ENCODE assay signal across 19 cellular contexts in genomic region chr12:49942921-49943662, GRCh38. TPM values are rescaled to one million over a fixed set of nuclear protein-coding genes. Genes with fewer than 3 reads are reported as not detected.
DNase-seq lines count a peak whose midpoint lies in the region; ATAC-seq, FAIRE-seq and TF ChIP-seq lines count a peak whose summit lies in the region.
"Had no signal": no experiment of that assay in that cellular context is flagged by ENCODE, and none has a peak within 500 bp of the region (broad histone marks: within the 10 kb centered on the region; RNA-seq: fewer than 3 reads in every experiment).

No MANE protein-coding gene starts in this region.

- H3K4me2 ChIP-seq in PC-3 (ENCODE audit: low read length) (peak overlapping the region; percentile 6; the same call in 1 of the 2 replicates), H1 (ENCODE audit: insufficient read depth in 1 of 2, low read depth in 2 of 2, low read length in 2 of 2) (no peak overlapping the region), osteoblast (ENCODE audit: insufficient read depth, low read length) (no peak overlapping the region), GM23248 (ENCODE audit: unreplicated experiment) (no peak overlapping the region)
- H3K4me2 ChIP-seq: GM23338 had no signal

- in situ Hi-C loops in GM23248 (cut with MboI) = no loop called here

- intact Hi-C loops in CD4-positive, alpha-beta memory T cell (cut with micrococcal nuclease) = no loop called here
- intact Hi-C loops in PC-3 (cut with micrococcal nuclease) = no loop called here

- no TSS peak for BruUV-seq in PC-3 (replicated peaks; lab: Mats Ljungman, UMichigan)

- TF ChIP-seq CTCF in PC-3 (conservative IDR thresholded peaks at IDR 0.05; ENCODE audit: low read depth, low read length) (no peak), H1 (IDR thresholded peaks at IDR 0.05; ENCODE audit: control extremely low read depth in 1 of 3, insufficient read depth in 1 of 3, low read depth in 1 of 3, low read length in 3 of 3) (no peak), osteoblast (IDR thresholded peaks at IDR 0.05; ENCODE audit: extremely low read depth, low read depth, low read length) (no peak)

- H4K91ac ChIP-seq in H1 (replicated peaks; ENCODE audit: insufficient read length, low read length) = no peak overlapping the region

- TF ChIP-seq RAD21 in H1 (IDR thresholded peaks at IDR 0.05 in 1 of 2, conservative IDR thresholded peaks at IDR 0.05 in 1 of 2; ENCODE audit: low read depth in 2 of 2, low read length in 2 of 2) = no peak

- peak in 2 of 5 donors; percentile 12 to 50 for DNase-seq in CD4-positive, alpha-beta memory T cell
- DNase-seq in PC-3 (peak; percentile 48), H1 (ENCODE audit: low read depth in 1 of 2, low spot score in 2 of 2) (no peak), osteoblast (ENCODE audit: insufficient read length, low spot score, missing footprints) (peak; percentile 30), ecto neural progenitor cell (ENCODE audit: low spot score) (no peak), ureter (ENCODE audit: low spot score) (no peak), GM23248 (no peak)
- DNase-seq in natural killer cell treated with Interleukin-12 subunit alpha and Interleukin-12 subunit beta and Interleukin-15 and Interleukin-18, amount 100 ng/mL, for 72 hours (ENCODE audit: low spot score) = no peak
- DNase-seq: NCI-H1092 treated with DMSO at 0.1 percent for 48 hours; nephron progenitor cell; stimulated activated CD4-positive, alpha-beta T cell treated with anti-CD3 and anti-CD28 coated beads, Interleukin-4, amount 100 ng/mL, for 1 hour; trophoblast cell had no signal

- H3K27me3 ChIP-seq in CD4-positive, alpha-beta memory T cell (ENCODE audit: insufficient read depth, low read length) = no peaks in the 10 kb centered on the region
- H3K27me3 ChIP-seq in PC-3 (ENCODE audit: low read length) (no peaks in the 10 kb centered on the region), H1 (replicated peaks in 1 of 4; ENCODE audit: control insufficient read depth in 3 of 4, extremely low read depth in 1 of 4, insufficient read depth in 3 of 4, low read length in 3 of 4) (peaks cover 0 to 3% (median 0%) of the 10 kb centered on the region in 4 experiments; a peak in 1 of 7 replicates), osteoblast (ENCODE audit: insufficient read depth, low read length) (no peaks in the 10 kb centered on the region), GM23248 (replicated peaks; ENCODE audit: insufficient read depth) (no peaks in the 10 kb centered on the region)
- H3K27me3 ChIP-seq: right lobe of liver had no signal

- H3K27ac Mint-ChIP-seq in CD4-positive, alpha-beta memory T cell = peak overlapping the region in 6 of 7 donors; percentile 8 to 87 (median 72)
- H3K27ac Mint-ChIP-seq in natural killer cell treated with Interleukin-12 subunit alpha and Interleukin-12 subunit beta and Interleukin-15 and Interleukin-18, amount 100 ng/mL, for 72 hours = no peak overlapping the region
- H3K27ac Mint-ChIP-seq: nephron progenitor cell had no signal

- no peak overlapping the region for H3K27ac ChIP-seq in CD4-positive, alpha-beta memory T cell (ENCODE audit: low read depth, low read length)
- no peak overlapping the region for H3K27ac ChIP-seq in PC-3 (ENCODE audit: low read length)
- H3K27ac ChIP-seq in H1 (ENCODE audit: low read depth, low read length) = no peak overlapping the region
- no peak overlapping the region for H3K27ac ChIP-seq in osteoblast (ENCODE audit: low read depth, low read length)
- H3K27ac ChIP-seq in GM23248 = no peak overlapping the region
- H3K27ac ChIP-seq: right lobe of liver had no signal

- CTCF ChIA-PET in CD4-positive, alpha-beta memory T cell (lab: Charles Lee; ENCODE audit: partially characterized antibody) = interaction anchor here (0.7 to 2.0 kb wide), 3 partner anchors 24 to 112 kb away, joined by 3 to 17 read pairs (median 4); no protein-coding TSS in a partner anchor
- CTCF ChIA-PET in PC-3 (lab: Charles Lee) (no interaction called here), H1 (lab: Charles Lee; ENCODE audit: partially characterized antibody) (interaction anchor here (0.7 to 5.1 kb wide), 22 partner anchors 8 to 245 kb away, joined by 3 to 37 read pairs (median 4); no protein-coding TSS in a partner anchor)

- no peak overlapping the region for H3K23ac ChIP-seq in H1 (ENCODE audit: insufficient read length)

- FAIRE-seq in H1 (lab: Jason Lieb, UNC) = no peak

- no peak overlapping the region for H3K4me3 ChIP-seq in CD4-positive, alpha-beta memory T cell (ENCODE audit: low read length in 2 of 2)
- H3K4me3 ChIP-seq in PC-3 (ENCODE audit: low read length) (no peak overlapping the region), H1 (ENCODE audit: extremely low read depth in 1 of 4, insufficient read depth in 2 of 4, low read depth in 3 of 4, low read length in 4 of 4) (no peak overlapping the region), osteoblast (ENCODE audit: insufficient read depth, low read length) (no peak overlapping the region), GM23248 (no peak overlapping the region)
- H3K4me3 ChIP-seq: GM23338, lung, right lobe of liver had no signal

- 80% methylated on average over 14 of the region's 14 CpGs; no CpG with 5 or more reads in 1 of the 2 experiments for WGBS in H1 (ENCODE audit: extremely low coverage in 1 of 2, insufficient coverage in 1 of 2, insufficient read length in 1 of 2, insufficient replicate concordance in 2 of 2, low coverage in 1 of 2, low lambda C conversion rate in 2 of 2, missing lambda C conversion rate in 1 of 2), 2 experiments
- WGBS in GM23248 (ENCODE audit: low coverage in 1 of 2, low lambda C conversion rate in 2 of 2, missing lambda C conversion rate in 2 of 2), 2 experiments = 92 to 95% methylated on average over 14 of the region's 14 CpGs

- H4K20me1 ChIP-seq in PC-3 (ENCODE audit: low read length) (no peaks in the 10 kb centered on the region), H1 (replicated peaks in 1 of 2; ENCODE audit: control insufficient read depth in 1 of 2, insufficient read depth in 2 of 2, low read length in 2 of 2) (peaks cover 0 to 1% of the 10 kb centered on the region in 2 experiments), osteoblast (ENCODE audit: insufficient read depth, low read length) (no peaks in the 10 kb centered on the region), GM23248 (ENCODE audit: insufficient read depth) (no peaks in the 10 kb centered on the region)

- H3F3A ChIP-seq in PC-3 (ENCODE audit: low read length, unreplicated experiment) (no peaks in the 10 kb centered on the region), GM23248 (ENCODE audit: insufficient read depth) (no peaks in the 10 kb centered on the region)

- no peak overlapping the region; the same call in 1 of the 2 replicates for H4K8ac ChIP-seq in H1 (ENCODE audit: extremely low read depth, insufficient read depth, low read length)

- peaks cover 16 to 54% (median 23%) of the 10 kb centered on the region in 4 donors for H3K4me1 Mint-ChIP-seq in CD4-positive, alpha-beta memory T cell
- peaks cover 14 to 20% of the 10 kb centered on the region in 2 donors for H3K4me1 Mint-ChIP-seq in natural killer cell treated with Interleukin-12 subunit alpha and Interleukin-12 subunit beta and Interleukin-15 and Interleukin-18, amount 100 ng/mL, for 72 hours (ENCODE audit: low read depth in 2 of 2)

- peak overlapping the region; percentile 71; the same call in 1 of the 2 replicates for H2BK12ac ChIP-seq in H1 (ENCODE audit: low read depth, low read length)

- no peak overlapping the region for H2BK5ac ChIP-seq in H1 (ENCODE audit: low read depth, low read length)

- H2AFZ ChIP-seq in PC-3 (ENCODE audit: low read length) (peak overlapping the region; percentile 33; the same call in 1 of the 2 replicates), H1 (ENCODE audit: low read length) (no peak overlapping the region), osteoblast (ENCODE audit: low read length) (no peak overlapping the region), GM23248 (no peak overlapping the region)
- H2AFZ ChIP-seq: GM23338 had no signal

- POLR2A ChIA-PET in CD4-positive, alpha-beta memory T cell (lab: Charles Lee; ENCODE audit: partially characterized antibody) = interaction anchor here (0.7 kb wide), 1 partner anchor 321 kb away, joined by 3 read pairs; no protein-coding TSS in a partner anchor
- POLR2A ChIA-PET in PC-3 (lab: Charles Lee; ENCODE audit: unreplicated experiment) = no interaction called here
- POLR2A ChIA-PET in H1 (lab: Charles Lee; ENCODE audit: partially characterized antibody) = interaction anchor here (0.9 to 1.2 kb wide), 2 partner anchors 12 to 18 kb away, joined by 3 to 4 read pairs; partner anchors contain the start of gene AQP5

- TF ChIP-seq EP300 in H1 (IDR thresholded peaks at IDR 0.05; ENCODE audit: borderline replicate concordance in 1 of 2, low read depth in 2 of 2, low read length in 2 of 2) = no peak

- H3K79me1 ChIP-seq in H1 (ENCODE audit: low read depth, low read length) = no peaks in the 10 kb centered on the region

- H3K56ac ChIP-seq in H1 (replicated peaks; ENCODE audit: insufficient read length, low read depth, low read length) = no peak overlapping the region

- H2BK20ac ChIP-seq in H1 (ENCODE audit: low read length) = no peak overlapping the region

- no peaks in the 10 kb centered on the region for H3K36me3 ChIP-seq in CD4-positive, alpha-beta memory T cell (ENCODE audit: insufficient read depth, low read length)
- H3K36me3 ChIP-seq in PC-3 (ENCODE audit: low read depth, low read length) (no peaks in the 10 kb centered on the region), H1 (ENCODE audit: control insufficient read depth in 2 of 4, insufficient read depth in 4 of 4, low read length in 3 of 4) (no peaks in the 10 kb centered on the region), osteoblast (ENCODE audit: insufficient read depth, low read length) (no peaks in the 10 kb centered on the region), GM23248 (ENCODE audit: low read depth) (no peaks in the 10 kb centered on the region)
- H3K36me3 ChIP-seq: right lobe of liver had no signal

- H3K79me2 ChIP-seq in PC-3 (ENCODE audit: low read length) (no peaks in the 10 kb centered on the region), H1 (ENCODE audit: control insufficient read depth in 1 of 2, insufficient read depth in 2 of 2, low read length in 2 of 2) (no peaks in the 10 kb centered on the region), osteoblast (ENCODE audit: insufficient read depth, low read length) (no peaks in the 10 kb centered on the region), GM23248 (ENCODE audit: insufficient read depth) (no peaks in the 10 kb centered on the region)

- H3K9ac ChIP-seq in PC-3 (ENCODE audit: low read length) (no peak overlapping the region), H1 (replicated peaks in 1 of 4; ENCODE audit: extremely low read depth in 1 of 4, low read depth in 3 of 4, low read length in 3 of 4) (no peak overlapping the region), GM23248 (no peak overlapping the region)

- no peak overlapping the region for H4K5ac ChIP-seq in H1 (ENCODE audit: insufficient read length, low read depth, low read length)

- peak overlapping the region in 5 of 8 donors; percentile 4 to 64 (median 33) for H3K4me3 Mint-ChIP-seq in CD4-positive, alpha-beta memory T cell
- no peak overlapping the region for H3K4me3 Mint-ChIP-seq in natural killer cell treated with Interleukin-12 subunit alpha and Interleukin-12 subunit beta and Interleukin-15 and Interleukin-18, amount 100 ng/mL, for 72 hours
- H3K4me3 Mint-ChIP-seq: GM23338, nephron progenitor cell had no signal

- H2BK120ac ChIP-seq in H1 (replicated peaks; ENCODE audit: low read depth, low read length) = no peak overlapping the region

- H3K36me3 Mint-ChIP-seq in CD4-positive, alpha-beta memory T cell = no peaks in the 10 kb centered on the region
- no peaks in the 10 kb centered on the region for H3K36me3 Mint-ChIP-seq in natural killer cell treated with Interleukin-12 subunit alpha and Interleukin-12 subunit beta and Interleukin-15 and Interleukin-18, amount 100 ng/mL, for 72 hours
- H3K36me3 Mint-ChIP-seq: activated naive CD4-positive, alpha-beta T cell treated with anti-CD3 and anti-CD28 coated beads, Interleukin-2, amount 50 U/mL, for 72 hours had no signal

- H3K9me2 ChIP-seq in PC-3 (replicated peaks; ENCODE audit: low read length) = no peaks in the 10 kb centered on the region
- H3K9me2 ChIP-seq in GM23248 (ENCODE audit: insufficient read depth) = no peaks in the 10 kb centered on the region

- peaks cover 0 to 2% of the 10 kb centered on the region in 2 donors for H3K27me3 Mint-ChIP-seq in CD4-positive, alpha-beta memory T cell
- H3K27me3 Mint-ChIP-seq in natural killer cell treated with Interleukin-12 subunit alpha and Interleukin-12 subunit beta and Interleukin-15 and Interleukin-18, amount 100 ng/mL, for 72 hours = peaks cover 0 to 7% of the 10 kb centered on the region in 2 donors

- H3K14ac ChIP-seq in H1 (ENCODE audit: insufficient read length) = no peak overlapping the region

- ATAC-seq in PC-3 = peak; percentile 84
- no peak for ATAC-seq in natural killer cell treated with Interleukin-12 subunit alpha and Interleukin-12 subunit beta and Interleukin-15 and Interleukin-18, amount 100 ng/mL, for 72 hours
- ATAC-seq: activated naive CD4-positive, alpha-beta T cell treated with anti-CD3 and anti-CD28 coated beads, Interleukin-2, amount 50 U/mL, for 72 hours; GM23338 had no signal

- no peaks in the 10 kb centered on the region for H3K9me3 ChIP-seq in CD4-positive, alpha-beta memory T cell (ENCODE audit: control insufficient read depth in 1 of 2, low read length in 2 of 2)
- H3K9me3 ChIP-seq in PC-3 (ENCODE audit: low read length) (no peaks in the 10 kb centered on the region), H1 (ENCODE audit: insufficient read depth in 2 of 2, low read depth in 1 of 2, low read length in 1 of 2) (no peaks in the 10 kb centered on the region), osteoblast (ENCODE audit: low read depth, low read length) (no peaks in the 10 kb centered on the region), GM23248 (ENCODE audit: low read depth) (no peaks in the 10 kb centered on the region)
- H3K9me3 ChIP-seq: right lobe of liver had no signal

- H3K23me2 ChIP-seq in H1 (ENCODE audit: low read depth, low read length) = no peaks in the 10 kb centered on the region; the same call in 1 of the 2 replicates

- H3K4ac ChIP-seq in H1 (replicated peaks; ENCODE audit: insufficient read length, low read depth, low read length) = no peak overlapping the region

- TF ChIP-seq POLR2A in H1 (IDR thresholded peaks at IDR 0.05; ENCODE audit: control extremely low read depth in 1 of 2, low read depth in 2 of 2, low read length in 2 of 2) = no peak

- H3K4me1 ChIP-seq in CD4-positive, alpha-beta memory T cell (ENCODE audit: insufficient read depth, low read length) = peaks cover 40% of the 10 kb centered on the region
- H3K4me1 ChIP-seq in PC-3 (ENCODE audit: insufficient read depth, low read length) (peaks cover 19% of the 10 kb centered on the region), H1 (replicated peaks in 1 of 4; ENCODE audit: control insufficient read depth in 3 of 4, insufficient read depth in 4 of 4, low read length in 3 of 4) (peaks cover 3 to 17% (median 4%) of the 10 kb centered on the region in 4 experiments; a peak in 6 of 7 replicates), osteoblast (ENCODE audit: insufficient read depth, low read length) (peaks cover 5% of the 10 kb centered on the region), GM23248 (ENCODE audit: insufficient read depth) (no peaks in the 10 kb centered on the region)

- H3K9me3 Mint-ChIP-seq in CD4-positive, alpha-beta memory T cell = no peaks in the 10 kb centered on the region
- no peaks in the 10 kb centered on the region for H3K9me3 Mint-ChIP-seq in natural killer cell treated with Interleukin-12 subunit alpha and Interleukin-12 subunit beta and Interleukin-15 and Interleukin-18, amount 100 ng/mL, for 72 hours
- H3K9me3 Mint-ChIP-seq: activated naive CD4-positive, alpha-beta T cell treated with anti-CD3 and anti-CD28 coated beads, Interleukin-2, amount 50 U/mL, for 72 hours; GM23338; nephron progenitor cell had no signal

- H2BK15ac ChIP-seq in H1 (ENCODE audit: low read length) = no peak overlapping the region

- no peak overlapping the region for H2AK5ac ChIP-seq in H1 (ENCODE audit: low read depth, low read length)

- H3K18ac ChIP-seq in H1 (ENCODE audit: extremely low read depth, low read length) = no peak overlapping the region

RNA-seq across cellular contexts. Expression of gene AQP2, which starts 7.4 kb away (rescaled TPM):
- total RNA-seq in CD4-positive, alpha-beta memory T cell = not detected
- polyA plus RNA-seq in CD4-positive, alpha-beta memory T cell = not detected
- total RNA-seq in PC-3 (2014; rRNA removed) = not detected in 2 replicates
- not detected in 2 replicates for total RNA-seq in H1 (2021; fragmentation: NEBNext Ultra II Directional; extraction: Animal tissue kit (Norgen Biotek cat#: 25700))
- 0.02 TPM in 1 of 2 replicates, not detected in the other for polyA plus RNA-seq in H1 (2011; rRNA removed)
- not detected for polyA plus RNA-seq in H1 (2011; cell fraction: cytosol; rRNA removed)
- 0.06 TPM for polyA plus RNA-seq in H1 (2011; cell fraction: nucleus; rRNA removed)
- polyA plus RNA-seq in H1 (2012, experiment 1 of 2) = not detected in 4 replicates
- not detected for polyA plus RNA-seq in H1 (2012, experiment 2 of 2)
- not detected for polyA plus RNA-seq in H1 (2013, experiment 1 of 2)
- polyA plus RNA-seq in H1 (2013, experiment 2 of 2) = not detected
- 0.05 and 0.06 TPM in 2 replicates for polyA minus RNA-seq in H1 (2011; rRNA and poly(A)+ RNA removed)
- polyA minus RNA-seq in H1 (2011; cell fraction: cytosol; rRNA and poly(A)+ RNA removed) = not detected
- polyA minus RNA-seq in H1 (2011; cell fraction: nucleus; rRNA and poly(A)+ RNA removed) = 0.20 TPM
- total RNA-seq in osteoblast = not detected in 2 replicates
- not detected for total RNA-seq in natural killer cell treated with Interleukin-12 subunit alpha and Interleukin-12 subunit beta and Interleukin-15 and Interleukin-18, amount 100 ng/mL, for 72 hours
- total RNA-seq in ureter = 0.70 TPM
- not detected in 2 replicates for total RNA-seq in GM23248 (2014; rRNA removed; shearing (Covaris generic))
- not detected in 2 replicates for polyA plus RNA-seq in GM23248 (2016; fragmentation: Nextera tagmentation; extraction: Ambion mirVana)
- total RNA-seq: activated naive CD4-positive, alpha-beta T cell treated with anti-CD3 and anti-CD28 coated beads, Interleukin-2, amount 50 U/mL, for 72 hours; bronchial epithelial cell; fibroblast of villous mesenchyme; lung; right lobe of liver; SK-MEL-5 had no signal
- polyA plus RNA-seq: GM23338, lung had no signal

RNA-seq across cellular contexts. Expression of gene AQP5, which starts 18.6 kb away (rescaled TPM):
- not detected for total RNA-seq in CD4-positive, alpha-beta memory T cell
- not detected for polyA plus RNA-seq in CD4-positive, alpha-beta memory T cell
- total RNA-seq in PC-3 (2014; rRNA removed) (not detected in 2 replicates), osteoblast (not detected in 2 replicates), ureter (0.34 TPM)
- 1.7 and 2.5 TPM in 2 replicates for total RNA-seq in H1 (2021; fragmentation: NEBNext Ultra II Directional; extraction: Animal tissue kit (Norgen Biotek cat#: 25700))
- polyA plus RNA-seq in H1 (2011; rRNA removed) (3.2 and 5.2 TPM in 2 replicates), GM23248 (2016; fragmentation: Nextera tagmentation; extraction: Ambion mirVana) (not detected in 2 replicates)
- 3.7 TPM for polyA plus RNA-seq in H1 (2011; cell fraction: cytosol; rRNA removed)
- polyA plus RNA-seq in H1 (2011; cell fraction: nucleus; rRNA removed) = 5.9 TPM
- 2.4 to 4.0 TPM (median 3.0 TPM) in 4 replicates for polyA plus RNA-seq in H1 (2012, experiment 1 of 2)
- 3.2 TPM for polyA plus RNA-seq in H1 (2012, experiment 2 of 2)
- 2.8 TPM for polyA plus RNA-seq in H1 (2013, experiment 1 of 2)
- polyA plus RNA-seq in H1 (2013, experiment 2 of 2) = 2.8 TPM
- polyA minus RNA-seq in H1 (2011; rRNA and poly(A)+ RNA removed) = 0.73 and 1.1 TPM in 2 replicates
- polyA minus RNA-seq in H1 (2011; cell fraction: cytosol; rRNA and poly(A)+ RNA removed) = 3.1 TPM
- 1.3 TPM for polyA minus RNA-seq in H1 (2011; cell fraction: nucleus; rRNA and poly(A)+ RNA removed)
- not detected for total RNA-seq in natural killer cell treated with Interleukin-12 subunit alpha and Interleukin-12 subunit beta and Interleukin-15 and Interleukin-18, amount 100 ng/mL, for 72 hours
- not detected in 2 replicates for total RNA-seq in GM23248 (2014; rRNA removed; shearing (Covaris generic))
- total RNA-seq: activated naive CD4-positive, alpha-beta T cell treated with anti-CD3 and anti-CD28 coated beads, Interleukin-2, amount 50 U/mL, for 72 hours; fibroblast of villous mesenchyme; right lobe of liver; SK-MEL-5 had no signal

RNA-seq across cellular contexts. Expression of gene AQP6, which starts 29.7 kb away (rescaled TPM):
- total RNA-seq in CD4-positive, alpha-beta memory T cell = not detected
- not detected for polyA plus RNA-seq in CD4-positive, alpha-beta memory T cell
- total RNA-seq in PC-3 (2014; rRNA removed) (not detected in 2 replicates), osteoblast (not detected in 2 replicates), ureter (not detected)
- total RNA-seq in H1 (2021; fragmentation: NEBNext Ultra II Directional; extraction: Animal tissue kit (Norgen Biotek cat#: 25700)) = 0.17 TPM in 1 of 2 replicates, not detected in the other
- polyA plus RNA-seq in H1 (2011; rRNA removed) (0.03 and 0.06 TPM in 2 replicates), GM23248 (2016; fragmentation: Nextera tagmentation; extraction: Ambion mirVana) (not detected in 2 replicates)
- polyA plus RNA-seq in H1 (2011; cell fraction: cytosol; rRNA removed) = 0.08 TPM
- 0.24 TPM for polyA plus RNA-seq in H1 (2011; cell fraction: nucleus; rRNA removed)
- polyA plus RNA-seq in H1 (2012, experiment 1 of 2) = 0.07 to 0.10 TPM (median 0.07 TPM) in 3 of 4 replicates, not detected in the other
- not detected for polyA plus RNA-seq in H1 (2012, experiment 2 of 2)
- 0.02 TPM for polyA plus RNA-seq in H1 (2013, experiment 1 of 2)
- polyA plus RNA-seq in H1 (2013, experiment 2 of 2) = 0.04 TPM
- 0.05 and 0.16 TPM in 2 replicates for polyA minus RNA-seq in H1 (2011; rRNA and poly(A)+ RNA removed)
- not detected for polyA minus RNA-seq in H1 (2011; cell fraction: cytosol; rRNA and poly(A)+ RNA removed)
- polyA minus RNA-seq in H1 (2011; cell fraction: nucleus; rRNA and poly(A)+ RNA removed) = not detected
- not detected for total RNA-seq in natural killer cell treated with Interleukin-12 subunit alpha and Interleukin-12 subunit beta and Interleukin-15 and Interleukin-18, amount 100 ng/mL, for 72 hours
- not detected in 2 replicates for total RNA-seq in GM23248 (2014; rRNA removed; shearing (Covaris generic))
- total RNA-seq: activated naive CD4-positive, alpha-beta T cell treated with anti-CD3 and anti-CD28 coated beads, Interleukin-2, amount 50 U/mL, for 72 hours; bronchial epithelial cell; fibroblast of villous mesenchyme; GM23338 had no signal

RNA-seq across cellular contexts. Expression of gene FAIM2, which starts 39.4 kb away (rescaled TPM):
- total RNA-seq in CD4-positive, alpha-beta memory T cell = under 1 TPM; 0.08 to 0.17 TPM
- polyA plus RNA-seq in CD4-positive, alpha-beta memory T cell = under 1 TPM in 1 of 2 donors, not detected in 1; 0.59 TPM
- total RNA-seq in PC-3 (2014; rRNA removed) (0.18 TPM in 1 of 2 replicates, not detected in the other), osteoblast (0.88 and 1.4 TPM in 2 replicates), ureter (6.2 TPM)
- 0.89 and 1.4 TPM in 2 replicates for total RNA-seq in H1 (2021; fragmentation: NEBNext Ultra II Directional; extraction: Animal tissue kit (Norgen Biotek cat#: 25700))
- polyA plus RNA-seq in H1 (2011; rRNA removed) (1.3 and 3.1 TPM in 2 replicates), GM23248 (2016; fragmentation: Nextera tagmentation; extraction: Ambion mirVana) (4.6 and 5.3 TPM in 2 replicates)
- 1.2 TPM for polyA plus RNA-seq in H1 (2011; cell fraction: cytosol; rRNA removed)
- polyA plus RNA-seq in H1 (2011; cell fraction: nucleus; rRNA removed) = 3.7 TPM
- polyA plus RNA-seq in H1 (2012, experiment 1 of 2) = 0.22 to 1.3 TPM (median 0.64 TPM) in 4 replicates
- 0.18 TPM for polyA plus RNA-seq in H1 (2012, experiment 2 of 2)
- 0.39 TPM for polyA plus RNA-seq in H1 (2013, experiment 1 of 2)
- 0.33 TPM for polyA plus RNA-seq in H1 (2013, experiment 2 of 2)
- 1.2 and 2.2 TPM in 2 replicates for polyA minus RNA-seq in H1 (2011; rRNA and poly(A)+ RNA removed)
- polyA minus RNA-seq in H1 (2011; cell fraction: cytosol; rRNA and poly(A)+ RNA removed) = 2.2 TPM
- polyA minus RNA-seq in H1 (2011; cell fraction: nucleus; rRNA and poly(A)+ RNA removed) = 0.70 TPM
- under 1 TPM in 1 of 2 donors, not detected in 1; 0.50 TPM for total RNA-seq in natural killer cell treated with Interleukin-12 subunit alpha and Interleukin-12 subunit beta and Interleukin-15 and Interleukin-18, amount 100 ng/mL, for 72 hours
- 0.86 and 2.8 TPM in 2 replicates for total RNA-seq in GM23248 (2014; rRNA removed; shearing (Covaris generic))
- total RNA-seq: SK-MEL-5 had no signal

Comparison
In these comparisons a context has a peak if more than half of its experiments do, and no peak if none do; other contexts are left out.
1. DNase-seq: peak in PC-3 (single experiment) and osteoblast (single experiment); none in H1 (0 of 2), natural killer cell treated with Interleukin-12 subunit alpha and Interleukin-12 subunit beta and Interleukin-15 and Interleukin-18, amount 100 ng/mL, for 72 hours (single experiment), ecto neural progenitor cell (single experiment), ureter (single experiment) and GM23248 (single experiment).
2. H3K27ac Mint-ChIP-seq: peak in CD4-positive, alpha-beta memory T cell (6 of 7); none in natural killer cell treated with Interleukin-12 subunit alpha and Interleukin-12 subunit beta and Interleukin-15 and Interleukin-18, amount 100 ng/mL, for 72 hours (0 of 2).